ENCODE assay signal across 1 cellular context in genomic region chr2:130915595-130916437, GRCh38.
TF ChIP-seq lines count a peak whose summit lies in the region.

No MANE protein-coding gene starts in this region.

TF ChIP-seq in GM23338, 12 proteins besides CTCF, POLR2A, EP300 and RAD21 (continued from another document):
- no peak for TF ChIP-seq REST (IDR thresholded peaks at IDR 0.05; ENCODE audit: unreplicated experiment)
- TF ChIP-seq EZH2phosphoT487 (IDR thresholded peaks at IDR 0.05; ENCODE audit: unreplicated experiment) = no peak
- TF ChIP-seq ZNF462 (CRISPR knock-in tag; IDR thresholded peaks at IDR 0.05) = no peak
- no peak for TF ChIP-seq ZNF331 (CRISPR knock-in tag; IDR thresholded peaks at IDR 0.05; ENCODE audit: low read depth)
- no peak for TF ChIP-seq NANOG (IDR thresholded peaks at IDR 0.05; ENCODE audit: borderline replicate concordance)
- TF ChIP-seq ZNF114 (CRISPR knock-in tag; IDR thresholded peaks at IDR 0.05) = no peak
- no peak for TF ChIP-seq STAT1 (IDR thresholded peaks at IDR 0.05; ENCODE audit: unreplicated experiment)
